Comparison of ENCODE assay signal across 25 cellular contexts in the genomic region with DNA sequence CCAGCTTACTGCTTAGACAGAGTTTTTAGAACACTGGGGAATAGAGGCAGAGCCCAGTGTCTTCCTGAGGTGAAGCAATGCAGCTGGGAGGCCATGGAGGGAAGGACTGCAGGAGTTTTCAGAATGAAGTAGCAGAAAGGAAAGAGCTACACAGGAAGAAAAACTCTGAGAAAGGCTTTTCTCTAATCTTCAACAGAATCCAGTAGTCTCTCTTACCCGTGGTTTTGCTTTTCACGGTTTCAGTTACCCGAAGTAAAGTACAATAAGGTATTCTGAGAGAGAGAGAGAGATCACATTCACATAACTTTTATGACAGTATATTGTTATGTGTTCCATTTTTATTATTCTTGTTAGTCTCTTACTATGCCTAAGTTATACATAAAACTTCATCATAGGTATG.
"Had no signal": no experiment of that assay in that cellular context is flagged by ENCODE, and none has a peak within 500 bp of the region (broad histone marks: within the 10 kb centered on the region; RNA-seq: fewer than 3 reads in every experiment).

No MANE protein-coding gene starts in this region.

- H3K27me3 ChIP-seq: esophagus muscularis mucosa, foreskin keratinocyte, neutrophil, pancreas, right lobe of liver, suprapubic skin, transverse colon, upper lobe of right lung, uterus had no signal

- H3K4me2 ChIP-seq: hepatocyte had no signal

- H3K27ac ChIP-seq: dorsolateral prefrontal cortex, epithelial cell of prostate, esophagus muscularis mucosa, foreskin keratinocyte, gastroesophageal sphincter, heart left ventricle, hepatocyte, neutrophil, pancreas, right lobe of liver, suprapubic skin, transverse colon, upper lobe of right lung, uterus had no signal

- DNase-seq: dorsolateral prefrontal cortex; effector CD4-positive, alpha-beta T cell; foreskin keratinocyte; heart left ventricle; kidney; natural killer cell; pancreas; right lobe of liver; small intestine; stimulated activated CD4-positive, alpha-beta T cell treated with anti-CD3 and anti-CD28 coated beads, Interleukin-15, amount 100 ng/mL, for 24 hours; stimulated activated CD4-positive, alpha-beta T cell treated with anti-CD3 and anti-CD28 coated beads, Interleukin-2, amount 100 ng/mL, for 48 hours; stimulated activated naive B cell treated with anti-CD40 and anti-IgM and Interleukin-4, amounts not matched to agents 10 μg/mL and 1 μg/mL and 100 μg/mL, for 72 hours; stimulated activated naive CD8-positive, alpha-beta T cell treated with anti-CD3 and anti-CD28 coated beads, Interleukin-15, amount 100 ng/mL, for 72 hours; transverse colon; upper lobe of right lung; uterus had no signal

- ATAC-seq: foreskin keratinocyte; gastroesophageal sphincter; heart left ventricle; left lobe of liver; natural killer cell; pancreas; right lobe of liver; stimulated activated naive B cell treated with anti-CD40 and anti-IgM and Interleukin-4, amounts not matched to agents 10 μg/mL and 1 μg/mL and 100 μg/mL, for 72 hours; stimulated activated naive CD8-positive, alpha-beta T cell treated with anti-CD3 and anti-CD28 coated beads, Interleukin-15, amount 100 ng/mL, for 72 hours; upper lobe of right lung had no signal

- FAIRE-seq: kidney, pancreas, small intestine had no signal

- H3K9me3 Mint-ChIP-seq: natural killer cell had no signal

- H3K79me2 ChIP-seq: hepatocyte had no signal

- H2AFZ ChIP-seq: hepatocyte had no signal

- H3K36me3 ChIP-seq: esophagus muscularis mucosa, gastroesophageal sphincter, heart left ventricle, neutrophil, pancreas, right lobe of liver, suprapubic skin, transverse colon, upper lobe of right lung, uterus had no signal

- H3K4me3 ChIP-seq: dorsolateral prefrontal cortex, esophagus muscularis mucosa, gastroesophageal sphincter, heart left ventricle, hepatocyte, lung, pancreas, right lobe of liver, suprapubic skin, transverse colon, upper lobe of right lung, uterus had no signal

- H3K27ac Mint-ChIP-seq: memory B cell; natural killer cell; stimulated activated naive B cell treated with anti-CD40 and anti-IgM and Interleukin-4, amounts not matched to agents 10 μg/mL and 1 μg/mL and 100 μg/mL, for 72 hours; stimulated activated naive CD8-positive, alpha-beta T cell treated with anti-CD3 and anti-CD28 coated beads, Interleukin-15, amount 100 ng/mL, for 72 hours had no signal

- H3K4me1 ChIP-seq: gastroesophageal sphincter, heart left ventricle, pancreas, right lobe of liver, suprapubic skin, transverse colon, upper lobe of right lung, uterus had no signal

- H3K27me3 Mint-ChIP-seq: memory B cell; stimulated activated naive B cell treated with anti-CD40 and anti-IgM and Interleukin-4, amounts not matched to agents 10 μg/mL and 1 μg/mL and 100 μg/mL, for 72 hours; stimulated activated naive CD8-positive, alpha-beta T cell treated with anti-CD3 and anti-CD28 coated beads, Interleukin-15, amount 100 ng/mL, for 72 hours had no signal

- H3K4me1 Mint-ChIP-seq: memory B cell; natural killer cell; stimulated activated naive B cell treated with anti-CD40 and anti-IgM and Interleukin-4, amounts not matched to agents 10 μg/mL and 1 μg/mL and 100 μg/mL, for 72 hours had no signal

- H3K4me3 Mint-ChIP-seq: memory B cell; natural killer cell; stimulated activated naive B cell treated with anti-CD40 and anti-IgM and Interleukin-4, amounts not matched to agents 10 μg/mL and 1 μg/mL and 100 μg/mL, for 72 hours; stimulated activated naive CD8-positive, alpha-beta T cell treated with anti-CD3 and anti-CD28 coated beads, Interleukin-15, amount 100 ng/mL, for 72 hours had no signal

- H3K36me3 Mint-ChIP-seq: memory B cell; natural killer cell; stimulated activated naive B cell treated with anti-CD40 and anti-IgM and Interleukin-4, amounts not matched to agents 10 μg/mL and 1 μg/mL and 100 μg/mL, for 72 hours had no signal

- H3K9me3 ChIP-seq: neutrophil, pancreas, right lobe of liver, suprapubic skin, transverse colon, upper lobe of right lung, uterus had no signal
